Comparison of ENCODE assay signal across 21 cellular contexts in the genomic region with DNA sequence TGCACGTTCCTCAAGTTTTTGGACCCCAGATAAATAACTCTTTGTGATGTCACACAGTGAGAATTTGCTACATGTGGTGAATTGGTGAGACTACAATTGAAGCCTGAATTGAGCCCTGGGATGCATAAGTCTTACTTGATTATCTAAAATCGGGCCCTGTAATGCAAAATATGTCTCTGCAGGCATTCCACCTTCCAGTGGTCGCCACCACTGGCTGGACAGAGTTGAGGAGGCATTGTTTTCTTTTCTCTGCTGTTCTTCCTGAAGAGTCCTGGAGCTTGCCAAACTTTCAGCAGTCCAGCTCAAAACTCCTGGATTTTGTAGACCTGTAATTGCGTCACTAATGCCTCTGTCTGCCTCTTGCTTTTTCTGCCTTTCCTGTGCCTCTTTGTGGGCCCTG. TPM values are rescaled to one million over a fixed set of nuclear protein-coding genes. Genes with fewer than 3 reads are reported as not detected.
"Had no signal": no experiment of that assay in that cellular context is flagged by ENCODE, and none has a peak within 500 bp of the region (broad histone marks: within the 10 kb centered on the region; RNA-seq: fewer than 3 reads in every experiment).

No MANE protein-coding gene starts in this region.

RNA-seq across cellular contexts. Expression of a gene that starts 23.5 kb away (rescaled TPM):
- total RNA-seq: activated naive CD4-positive, alpha-beta T cell treated with anti-CD3 and anti-CD28 coated beads for 36 hours; activated naive CD4-positive, alpha-beta T cell treated with anti-CD3 and anti-CD28 coated beads, Interleukin-2, amount 50 U/mL, for 72 hours; activated naive CD8-positive, alpha-beta T cell treated with anti-CD3 and anti-CD28 coated beads for 36 hours; activated naive CD8-positive, alpha-beta T cell treated with anti-CD3 and anti-CD28 coated beads, Interleukin-2, amount 10 ng/mL, durations not matched to agents 7 days and 5 days; activated T-cell treated with anti-CD3 and anti-CD28 coated beads, Interleukin-2, amount 50 U/mL, for 4 hours; activated T-cell treated with anti-CD3 and anti-CD28 coated beads, Interleukin-2, amount 50 U/mL, for 72 hours; activated T-helper 1 cell treated with anti-CD3 and anti-CD28 coated beads, Interleukin-12 subunit alpha, Interleukin-12 subunit beta, Interleukin-2, Interleukin-4 antibody, amounts not matched to agents 30 ng/mL and 10 ng/mL and 1 ng/mL, durations not matched to agents 14 hours and 24 hours and 36 hours; activated T-helper 17 cell treated with anti-CD3 and anti-CD28 coated beads, Interleukin-2, amount 50 U/mL, for 72 hours; activated T-helper 2 cell treated with anti-CD3 and anti-CD28 coated beads, Interferon-gamma antibody, Interleukin-2, Interleukin-4, amounts not matched to agents 10 μg/mL and 5 μg/mL and 100 μg/mL, durations not matched to agents 14 hours and 24 hours and 36 hours; adrenal gland; aorta; ascending aorta; astrocyte; body of pancreas; breast epithelium; bronchial epithelial cell; cardiac muscle cell; cardiac septum; cerebellum; chondrocyte had no signal
- polyA plus RNA-seq: adipose tissue, adrenal gland, aorta, cardiac muscle cell had no signal
